18 cellular contexts compared by ENCODE assay signal in the genomic region with DNA sequence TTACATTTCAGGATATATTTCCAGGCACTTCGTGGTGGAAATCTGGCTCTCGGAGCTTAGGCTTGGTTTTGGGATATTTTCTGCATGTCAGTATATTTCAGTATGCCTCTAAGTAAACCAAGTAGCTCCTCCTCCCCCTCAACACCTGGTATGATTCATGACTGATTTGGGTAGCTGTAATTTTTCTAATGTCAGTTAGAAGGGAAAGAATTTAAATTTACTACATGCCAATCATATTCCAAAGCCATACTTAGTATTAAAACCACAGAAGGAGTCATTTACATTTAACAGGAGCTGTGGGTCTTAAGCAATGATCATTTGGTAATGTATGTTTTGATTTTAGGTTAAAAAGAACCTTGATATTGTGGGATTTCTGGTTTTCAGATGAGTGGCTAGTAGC. TPM values are rescaled to one million over a fixed set of nuclear protein-coding genes. Genes with fewer than 3 reads are reported as not detected.
DNase-seq lines count a peak whose midpoint lies in the region; ATAC-seq and TF ChIP-seq lines count a peak whose summit lies in the region.
"Had no signal": no experiment of that assay in that cellular context is flagged by ENCODE, and none has a peak within 500 bp of the region (broad histone marks: within the 10 kb centered on the region; RNA-seq: fewer than 3 reads in every experiment).

No MANE protein-coding gene starts in this region.

- H3K23ac ChIP-seq in mesendoderm (ENCODE audit: low read length), result no peak overlapping the region

- no peaks in the 10 kb centered on the region for H3K9me3 Mint-ChIP-seq in MCF 10A (ENCODE audit: unreplicated experiment)
- H3K9me3 Mint-ChIP-seq: CD8-positive, alpha-beta T cell; HFFc6 had no signal

- H3K79me1 ChIP-seq in mesendoderm (ENCODE audit: low read length), result peaks cover 1% of the 10 kb centered on the region

- H3K27me3 Mint-ChIP-seq in MCF 10A (ENCODE audit: insufficient read depth, unreplicated experiment), result no peaks in the 10 kb centered on the region
- H3K27me3 Mint-ChIP-seq: B cell had no signal

- no peak overlapping the region for H3K4ac ChIP-seq in mesendoderm (ENCODE audit: low read depth, low read length)

- no peak overlapping the region for H3K27ac Mint-ChIP-seq in MCF 10A (ENCODE audit: low read depth, unreplicated experiment)
- H3K27ac Mint-ChIP-seq: B cell; CD4-positive, CD25-positive, alpha-beta regulatory T cell; CD8-positive, alpha-beta T cell; GM23338; HFFc6 had no signal

- no peak overlapping the region for H3K27ac ChIP-seq in breast epithelium
- H3K27ac ChIP-seq in mesendoderm (ENCODE audit: low read depth, low read length), result no peak overlapping the region
- H3K27ac ChIP-seq: BLaER1, C4-2B had no signal

- H3K56ac ChIP-seq in mesendoderm (ENCODE audit: low read length), result no peak overlapping the region

- no peaks in the 10 kb centered on the region for H3K9me3 ChIP-seq in breast epithelium
- H3K9me3 ChIP-seq: Caco-2, HAP-1 had no signal

- no CpG with 5 or more reads among the region's 2 CpGs for WGBS in mesendoderm (ENCODE audit: extremely low coverage, insufficient coverage, low lambda C conversion rate)

- H3K27me3 ChIP-seq in breast epithelium (no peaks in the 10 kb centered on the region), mesendoderm (ENCODE audit: insufficient read depth, low read length, poor library complexity) (no peaks in the 10 kb centered on the region)
- H3K27me3 ChIP-seq: BLaER1 had no signal

- no peak overlapping the region for H3K4me2 ChIP-seq in mesendoderm (ENCODE audit: low read length)
- H3K4me2 ChIP-seq: BLaER1, GM23338 had no signal

- H3K4me3 ChIP-seq in breast epithelium (no peak overlapping the region), mesendoderm (ENCODE audit: low read length) (no peak overlapping the region)
- H3K4me3 ChIP-seq: BLaER1, GM23338, HAP-1 had no signal

- no peak for TF ChIP-seq CTCF in MCF 10A (IDR thresholded peaks at IDR 0.05; ENCODE audit: unreplicated experiment)
- TF ChIP-seq CTCF in breast epithelium (IDR thresholded peaks at IDR 0.05), result no peak

- H3K4me1 Mint-ChIP-seq in MCF 10A (ENCODE audit: insufficient read depth, unreplicated experiment), result peaks cover 12% of the 10 kb centered on the region
- H3K4me1 Mint-ChIP-seq: CD4-positive, CD25-positive, alpha-beta regulatory T cell; GM23338 had no signal

- H3K18ac ChIP-seq in mesendoderm (ENCODE audit: low read length), result no peak overlapping the region

- CTCF ChIA-PET in MCF 10A (lab: Yijun Ruan, JAX), result interaction anchor here (1.0 to 1.5 kb wide), 3 partner anchors 39 to 126 kb away, joined by 3 to 5 read pairs (median 5); no protein-coding TSS in a partner anchor

- H2BK5ac ChIP-seq in mesendoderm (ENCODE audit: low read length), result no peak overlapping the region

- no peaks in the 10 kb centered on the region for H3K4me1 ChIP-seq in breast epithelium
- H3K4me1 ChIP-seq in mesendoderm (ENCODE audit: control insufficient read depth, low read depth, low read length), result no peaks in the 10 kb centered on the region
- H3K4me1 ChIP-seq: BLaER1, Caco-2, HAP-1 had no signal

- no peak for TF ChIP-seq POLR2A in breast epithelium (IDR thresholded peaks at IDR 0.05)

- H4K5ac ChIP-seq in mesendoderm (ENCODE audit: low read length), result no peak overlapping the region

- no peak overlapping the region for H3K4me3 Mint-ChIP-seq in MCF 10A (ENCODE audit: unreplicated experiment)
- H3K4me3 Mint-ChIP-seq: B cell; CD4-positive, CD25-positive, alpha-beta regulatory T cell; CD8-positive, alpha-beta T cell; GM23338; HFFc6 had no signal

- no TSS peak for BruUV-seq in MCF 10A (replicated peaks; lab: Mats Ljungman, UMichigan)

- no peak for ATAC-seq in GM21381 (IDR thresholded peaks at IDR 0.05; ENCODE audit: unreplicated experiment)
- ATAC-seq in GM19455 (IDR thresholded peaks at IDR 0.05; ENCODE audit: unreplicated experiment), result no peak
- ATAC-seq: CD8-positive, alpha-beta T cell; GM23338 had no signal

- no peak overlapping the region for H2BK120ac ChIP-seq in mesendoderm (ENCODE audit: low read depth, low read length)

- H2AK5ac ChIP-seq in mesendoderm (ENCODE audit: low read length), result no peak overlapping the region

- DNase-seq in MCF 10A (ENCODE audit: unreplicated experiment), result peak; percentile 6
- DNase-seq in breast epithelium (ENCODE audit: low spot score in 2 of 2), result no peak
- DNase-seq in SW480 (ENCODE audit: low spot score), result peak; percentile 3
- no peak for DNase-seq in mesendoderm
- DNase-seq in stimulated activated CD4-positive, alpha-beta T cell treated with anti-CD3 and anti-CD28 coated beads, Interleukin-15, amount 100 ng/mL, for 24 hours, result no peak
- DNase-seq: Caco-2; CD4-positive, CD25-positive, alpha-beta regulatory T cell; CD8-positive, alpha-beta T cell; DMS153; DND-41; HFFc6 had no signal

- no peak overlapping the region for H4K8ac ChIP-seq in mesendoderm (ENCODE audit: low read depth, low read length)

- H3K36me3 Mint-ChIP-seq in MCF 10A (ENCODE audit: insufficient read depth, unreplicated experiment), result peaks cover 5% of the 10 kb centered on the region
- H3K36me3 Mint-ChIP-seq: CD4-positive, CD25-positive, alpha-beta regulatory T cell; CD8-positive, alpha-beta T cell had no signal

- POLR2A ChIA-PET in MCF 10A (lab: Yijun Ruan, JAX), result no interaction called here

- no peaks in the 10 kb centered on the region for H3K36me3 ChIP-seq in breast epithelium
- H3K36me3 ChIP-seq in mesendoderm (ENCODE audit: control insufficient read depth, insufficient read depth, low read length), result no peaks in the 10 kb centered on the region
- H3K36me3 ChIP-seq: BLaER1, HAP-1 had no signal

- intact Hi-C loops in MCF 10A (cut with micrococcal nuclease), result no loop called here
- intact Hi-C loops in breast epithelium (cut with DNase I; ENCODE audit: low total_unique reads), result no loop called here

- H3K79me2 ChIP-seq in mesendoderm (ENCODE audit: control insufficient read depth, insufficient read depth, low read length), result no peaks in the 10 kb centered on the region

- peak overlapping the region; percentile 12 for H2BK15ac ChIP-seq in mesendoderm (replicated peaks; ENCODE audit: low read depth)

- H3K9ac ChIP-seq in mesendoderm (ENCODE audit: low read length), result no peak overlapping the region
- H3K9ac ChIP-seq: BLaER1 had no signal

RNA-seq across cellular contexts. Expression of gene ST6GALNAC3, which starts 40.6 kb away (rescaled TPM):
- total RNA-seq in MCF 10A (2022) (0.37 and 0.82 TPM in 2 replicates), breast epithelium (10 to 100 TPM in 1 of 3 donors, 1 to 10 TPM in 2; 4.1 to 14.4 (median 8.5) TPM)
- polyA plus RNA-seq in mesendoderm (2013, experiment 1 of 2), result 4.6 TPM
- 4.5 TPM for polyA plus RNA-seq in mesendoderm (2013, experiment 2 of 2)

Comparison
In these comparisons a context has a peak if more than half of its experiments do, and no peak if none do; other contexts are left out.
1. DNase-seq: peak in MCF 10A (single experiment) and SW480 (single experiment); none in breast epithelium (0 of 2), mesendoderm (single experiment) and stimulated activated CD4-positive, alpha-beta T cell treated with anti-CD3 and anti-CD28 coated beads, Interleukin-15, amount 100 ng/mL, for 24 hours (single experiment).